Comparison of ENCODE assay signal across 8 cellular contexts in the genomic region with DNA sequence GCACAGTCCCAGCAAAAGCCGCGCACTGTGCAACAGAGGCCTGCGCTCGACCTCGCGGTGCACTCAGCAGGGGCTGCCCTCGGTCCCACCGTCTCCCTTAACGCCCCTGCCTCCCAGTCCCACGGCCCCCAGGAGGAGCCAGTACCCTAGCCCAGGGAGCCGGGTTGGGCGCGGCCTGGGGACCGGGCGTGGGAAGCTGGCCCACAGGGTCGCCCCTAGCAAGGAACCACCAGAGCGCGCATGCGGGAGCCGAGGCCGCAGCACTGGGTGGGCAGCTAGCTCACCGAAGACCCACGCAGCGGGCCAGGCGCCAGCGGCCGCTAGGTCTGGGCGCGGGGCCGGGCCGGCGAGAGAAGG. TPM values are rescaled to one million over a fixed set of nuclear protein-coding genes. Genes with fewer than 3 reads are reported as not detected.
DNase-seq lines count a peak whose midpoint lies in the region; ATAC-seq and TF ChIP-seq lines count a peak whose summit lies in the region.

No MANE protein-coding gene starts in this region.

- DNase-seq in NT2/D1 (ENCODE audit: low read depth, low spot score) (no peak), glutamatergic neuron (peak; percentile 59), progenitor cell of endocrine pancreas (ENCODE audit: low spot score, unreplicated experiment) (no peak), HT-29 (ENCODE audit: low spot score) (no peak), T-helper 9 cell (no peak), OCI-M2 (lab: John Stamatoyannopoulos, UW; ENCODE audit: unreplicated experiment) (no peak)

- peaks cover 2% of the 10 kb centered on the region for H3K9me3 Mint-ChIP-seq in glutamatergic neuron (ENCODE audit: unreplicated experiment)
- peaks cover 7% of the 10 kb centered on the region for H3K9me3 Mint-ChIP-seq in progenitor cell of endocrine pancreas (ENCODE audit: low read depth)

- peak overlapping the region; percentile 75 for H3K4me3 ChIP-seq in NT2/D1 (ENCODE audit: insufficient read length, low read depth)

- peaks cover 3% of the 10 kb centered on the region for H3K4me1 Mint-ChIP-seq in glutamatergic neuron (ENCODE audit: low read depth, unreplicated experiment)
- peaks cover 4% of the 10 kb centered on the region for H3K4me1 Mint-ChIP-seq in progenitor cell of endocrine pancreas (ENCODE audit: low read depth)

- H3K36me3 Mint-ChIP-seq in glutamatergic neuron (ENCODE audit: unreplicated experiment): no peaks in the 10 kb centered on the region
- H3K36me3 Mint-ChIP-seq in progenitor cell of endocrine pancreas (ENCODE audit: insufficient read depth): peaks cover 8% of the 10 kb centered on the region

- H3K27ac Mint-ChIP-seq in glutamatergic neuron (ENCODE audit: unreplicated experiment): no peak overlapping the region
- no peak overlapping the region for H3K27ac Mint-ChIP-seq in progenitor cell of endocrine pancreas

- ATAC-seq in GM18870 (IDR thresholded peaks at IDR 0.05; ENCODE audit: unreplicated experiment): peak; percentile 10
- ATAC-seq in HG03280 (IDR thresholded peaks at IDR 0.05; ENCODE audit: unreplicated experiment): no peak

- H3K27me3 ChIP-seq in NT2/D1 (ENCODE audit: insufficient read depth, insufficient read length): peaks cover 11% of the 10 kb centered on the region

- no peak for TF ChIP-seq CTCF in glutamatergic neuron (IDR thresholded peaks at IDR 0.05; ENCODE audit: partially characterized antibody, unreplicated experiment)
- no peak for TF ChIP-seq CTCF in progenitor cell of endocrine pancreas (IDR thresholded peaks at IDR 0.05; ENCODE audit: unreplicated experiment)

- peak overlapping the region; percentile 92 for H3K9ac ChIP-seq in NT2/D1 (ENCODE audit: insufficient read length, low read depth)

- H3K4me3 Mint-ChIP-seq in glutamatergic neuron (ENCODE audit: unreplicated experiment) (peak overlapping the region; percentile 42), progenitor cell of endocrine pancreas (ENCODE audit: low read depth) (peak overlapping the region; percentile 60)

- H3K27me3 Mint-ChIP-seq in glutamatergic neuron (ENCODE audit: unreplicated experiment) (peaks cover 6% of the 10 kb centered on the region), progenitor cell of endocrine pancreas (no peaks in the 10 kb centered on the region)

- peaks cover 20% of the 10 kb centered on the region; the same call in 1 of the 2 replicates for H3K9me3 ChIP-seq in NT2/D1 (ENCODE audit: insufficient read depth, low read length)

- no peaks in the 10 kb centered on the region for H3K36me3 ChIP-seq in NT2/D1 (ENCODE audit: insufficient read depth, insufficient read length, low read length)

- H3K4me1 ChIP-seq in NT2/D1 (ENCODE audit: insufficient read depth, insufficient read length): peaks cover 2% of the 10 kb centered on the region

RNA-seq across cellular contexts. Expression of a gene that starts 21.6 kb away (rescaled TPM):
- total RNA-seq in glutamatergic neuron (ENCODE audit: unreplicated experiment) (17.5 TPM), progenitor cell of endocrine pancreas (19.8 and 24.1 TPM in 2 replicates)
- 6.2 and 9.3 TPM in 2 replicates for total RNA-seq in HT-29 (2014; rRNA removed; shearing (Covaris generic))
